9 cellular contexts compared by ENCODE assay signal in genomic region chrX:153928846-153929245, GRCh38. TPM values are rescaled to one million over a fixed set of nuclear protein-coding genes. Genes with fewer than 3 reads are reported as not detected.
DNase-seq lines count a peak whose midpoint lies in the region; ATAC-seq, FAIRE-seq and TF ChIP-seq lines count a peak whose summit lies in the region.
"Had no signal": no experiment of that assay in that cellular context is flagged by ENCODE, and none has a peak within 500 bp of the region (broad histone marks: within the 10 kb centered on the region; RNA-seq: fewer than 3 reads in every experiment).

No MANE protein-coding gene starts in this region.

- H3K4me3 Mint-ChIP-seq in stimulated activated naive CD8-positive, alpha-beta T cell treated with anti-CD3 and anti-CD28 coated beads, Interleukin-15, Interleukin-2, amounts not matched to agents 100 ng/mL and 50 ng/mL, for 24 hours = peak overlapping the region; percentile 86
- peak overlapping the region; percentile 79 for H3K4me3 Mint-ChIP-seq in activated CD8-positive, alpha-beta T cell treated with anti-CD3 and anti-CD28 coated beads for 36 hours

- H3K9ac ChIP-seq in HepG2 (ENCODE audit: insufficient read depth, low read depth, low read length) = no peak overlapping the region; the same call in 1 of the 2 replicates

- H3K9me3 ChIP-seq in HepG2 (ENCODE audit: low read length) = no peaks in the 10 kb centered on the region

- POLR2A ChIA-PET in activated CD8-positive, alpha-beta T cell treated with anti-CD3 and anti-CD28 coated beads for 36 hours (lab: Charles Lee) = interaction anchor here (0.9 to 9.8 kb wide), 4 partner anchors 10 to 40 kb away, joined by 3 to 130 read pairs (median 54); partner anchors contain the start of genes HCFC1, RENBP and TMEM187
- POLR2A ChIA-PET in HepG2 (lab: Yijun Ruan, JAX) = interaction anchor here (0.6 to 4.2 kb wide), 11 partner anchors 11 to 301 kb away, joined by 3 to 82 read pairs (median 4); partner anchors contain the start of genes HCFC1, IDH3G, IRAK1 and RENBP

- H3K9me3 Mint-ChIP-seq in stimulated activated naive CD8-positive, alpha-beta T cell treated with anti-CD3 and anti-CD28 coated beads, Interleukin-15, Interleukin-2, amounts not matched to agents 100 ng/mL and 50 ng/mL, for 24 hours = no peaks in the 10 kb centered on the region
- H3K9me3 Mint-ChIP-seq in activated CD8-positive, alpha-beta T cell treated with anti-CD3 and anti-CD28 coated beads for 36 hours = no peaks in the 10 kb centered on the region

- CTCF ChIA-PET in activated CD8-positive, alpha-beta T cell treated with anti-CD3 and anti-CD28 coated beads for 36 hours (lab: Charles Lee) = interaction anchor here (0.9 to 11.9 kb wide), 5 partner anchors 9 to 164 kb away, joined by 3 to 136 read pairs (median 4); partner anchors contain the start of genes PLXNB3 and RENBP
- CTCF ChIA-PET in HepG2 (lab: Yijun Ruan, JAX; ENCODE audit: low intra/inter-chr PET ratio, low total read pairs) = no interaction called here

- peak overlapping the region; percentile 27 for H3K4me2 ChIP-seq in HepG2 (ENCODE audit: low read depth, low read length)

- H2AFZ ChIP-seq in HepG2 (ENCODE audit: low read length) = no peak overlapping the region

- no peak overlapping the region for H3K27ac ChIP-seq in HepG2 (ENCODE audit: extremely low read length, insufficient read depth, low read length)

- WGBS in HepG2 (ENCODE audit: low lambda C conversion rate) = 64% methylated on average over 3 of the region's 9 CpGs

- H4K20me1 ChIP-seq in HepG2 (ENCODE audit: insufficient read depth, low read length) = no peaks in the 10 kb centered on the region

- no peak for DNase-seq in stimulated activated naive CD8-positive, alpha-beta T cell treated with anti-CD3 and anti-CD28 coated beads, Interleukin-15, Interleukin-2, amounts not matched to agents 100 U/mL and 50 U/mL, for 24 hours
- no peak for DNase-seq in activated CD8-positive, alpha-beta T cell treated with anti-CD3 and anti-CD28 coated beads for 36 hours
- DNase-seq in HepG2 (ENCODE audit: low spot score) (no peak), medulla oblongata (ENCODE audit: extremely low spot score) (no peak), GM20000 (ENCODE audit: low spot score) (no peak), urothelium cell line (ENCODE audit: low spot score) (no peak)

- H3K27ac Mint-ChIP-seq in stimulated activated naive CD8-positive, alpha-beta T cell treated with anti-CD3 and anti-CD28 coated beads, Interleukin-15, Interleukin-2, amounts not matched to agents 100 ng/mL and 50 ng/mL, for 24 hours = peak overlapping the region; percentile 83
- peak overlapping the region; percentile 78 for H3K27ac Mint-ChIP-seq in activated CD8-positive, alpha-beta T cell treated with anti-CD3 and anti-CD28 coated beads for 36 hours

- no peak for TF ChIP-seq POLR2A in HepG2 (IDR thresholded peaks at IDR 0.05; ENCODE audit: insufficient read depth in 1 of 2, low read depth in 2 of 2, low read length in 2 of 2)

- peaks cover 3% of the 10 kb centered on the region for H3K79me2 ChIP-seq in HepG2 (ENCODE audit: insufficient read depth, low read length)

- peaks cover 24% of the 10 kb centered on the region for H3K36me3 Mint-ChIP-seq in stimulated activated naive CD8-positive, alpha-beta T cell treated with anti-CD3 and anti-CD28 coated beads, Interleukin-15, Interleukin-2, amounts not matched to agents 100 ng/mL and 50 ng/mL, for 24 hours (ENCODE audit: low read depth)
- H3K36me3 Mint-ChIP-seq in activated CD8-positive, alpha-beta T cell treated with anti-CD3 and anti-CD28 coated beads for 36 hours (ENCODE audit: low read depth) = peaks cover 35% of the 10 kb centered on the region

- TF ChIP-seq EP300 in HepG2 (IDR thresholded peaks at IDR 0.05; ENCODE audit: low read depth in 2 of 2, low read length in 2 of 2) = no peak
- no peak for TF ChIP-seq EP300 in HepG2 (CRISPR knock-in tag; IDR thresholded peaks at IDR 0.05; ENCODE audit: borderline replicate concordance)

- no peak for TF ChIP-seq RAD21 in HepG2 (CRISPR knock-in tag; IDR thresholded peaks at IDR 0.05)

- peaks cover 15% of the 10 kb centered on the region for H3K4me1 Mint-ChIP-seq in stimulated activated naive CD8-positive, alpha-beta T cell treated with anti-CD3 and anti-CD28 coated beads, Interleukin-15, Interleukin-2, amounts not matched to agents 100 ng/mL and 50 ng/mL, for 24 hours (ENCODE audit: low read depth)
- peaks cover 21% of the 10 kb centered on the region for H3K4me1 Mint-ChIP-seq in activated CD8-positive, alpha-beta T cell treated with anti-CD3 and anti-CD28 coated beads for 36 hours (ENCODE audit: low read depth)

- ATAC-seq in stimulated activated naive CD8-positive, alpha-beta T cell treated with anti-CD3 and anti-CD28 coated beads, Interleukin-15, Interleukin-2, amounts not matched to agents 100 U/mL and 50 U/mL, for 24 hours = no peak
- no peak for ATAC-seq in activated CD8-positive, alpha-beta T cell treated with anti-CD3 and anti-CD28 coated beads for 36 hours
- ATAC-seq in HepG2 (no peak), GM19452 (IDR thresholded peaks at IDR 0.05; ENCODE audit: unreplicated experiment) (no peak)

- TF ChIP-seq CTCF in activated CD8-positive, alpha-beta T cell treated with anti-CD3 and anti-CD28 coated beads for 36 hours (IDR thresholded peaks at IDR 0.05) = no peak
- no peak for TF ChIP-seq CTCF in HepG2 (CRISPR knock-in tag; IDR thresholded peaks at IDR 0.05)
- no peak for TF ChIP-seq CTCF in GM20000 (IDR thresholded peaks at IDR 0.05; ENCODE audit: extremely low read depth, missing control alignments)

- BruUV-seq in HepG2 (replicated peaks; lab: Mats Ljungman, UMichigan) = no TSS peak

- in situ Hi-C loops in HepG2 (cut with HindIII; ENCODE audit: extremely low pct_ligation_motif_present, low pct_unique_long_range_greater_than_20kb) = no loop called here

- H3K27me3 ChIP-seq in HepG2 (ENCODE audit: control insufficient read depth in 1 of 2, insufficient read depth in 2 of 2, low read length in 2 of 2) = no peaks in the 10 kb centered on the region

- H3K4me3 ChIP-seq in HepG2 (replicated peaks in 1 of 3; ENCODE audit: insufficient read depth in 1 of 3, low read depth in 2 of 3, low read length in 3 of 3) = no peak overlapping the region; a peak in 1 of 6 replicates

- H3K27me3 Mint-ChIP-seq in stimulated activated naive CD8-positive, alpha-beta T cell treated with anti-CD3 and anti-CD28 coated beads, Interleukin-15, Interleukin-2, amounts not matched to agents 100 ng/mL and 50 ng/mL, for 24 hours = no peaks in the 10 kb centered on the region
- H3K27me3 Mint-ChIP-seq in activated CD8-positive, alpha-beta T cell treated with anti-CD3 and anti-CD28 coated beads for 36 hours = no peaks in the 10 kb centered on the region

- FAIRE-seq in HepG2 (lab: Jason Lieb, UNC) = no peak
- FAIRE-seq in urothelium cell line (lab: Jason Lieb, UNC) = no peak

- H3K4me1 ChIP-seq in HepG2 (ENCODE audit: insufficient read depth, low read length) = peaks cover 45% of the 10 kb centered on the region

- peaks cover 1 to 8% of the 10 kb centered on the region in 2 experiments; a peak in 1 of 5 replicates for H3K36me3 ChIP-seq in HepG2 (replicated peaks in 1 of 2; ENCODE audit: control insufficient read depth in 1 of 2, insufficient read depth in 2 of 2, low read length in 2 of 2)

- intact Hi-C loops in activated CD8-positive, alpha-beta T cell treated with anti-CD3 and anti-CD28 coated beads for 36 hours (cut with micrococcal nuclease) = loop anchor here (10.0 kb wide), 1 partner anchor 164 kb away; the partner anchor contains the start of gene PLXNB3
- intact Hi-C loops in HepG2 (cut with micrococcal nuclease; ENCODE audit: unreplicated experiment) = no loop called here

RNA-seq across cellular contexts. Expression of gene ARHGAP4, which starts 2.8 kb away (rescaled TPM):
- total RNA-seq in activated CD8-positive, alpha-beta T cell treated with anti-CD3 and anti-CD28 coated beads for 36 hours = 100 to 1,000 TPM; 128 to 130 TPM
- 0.64 TPM in 1 of 2 replicates, not detected in the other for total RNA-seq in HepG2 (2016; rRNA removed; fragmentation: Illumina TruSeq; extraction: Trizol)
- total RNA-seq in HepG2 (2016; cell fraction: cytosol; rRNA removed; fragmentation: Illumina TruSeq; extraction: Trizol; ENCODE audit: low read depth) = not detected in 2 replicates
- total RNA-seq in HepG2 (2016; cell fraction: insoluble cytoplasmic fraction; rRNA removed; fragmentation: Illumina TruSeq; extraction: Trizol) = 0.22 TPM in 1 of 2 replicates, not detected in the other
- 0.28 TPM in 1 of 2 replicates, not detected in the other for total RNA-seq in HepG2 (2016; cell fraction: membrane; rRNA removed; fragmentation: Illumina TruSeq; extraction: Trizol)
- 0.41 TPM in 1 of 2 replicates, not detected in the other for total RNA-seq in HepG2 (2016; cell fraction: nucleus; rRNA removed; fragmentation: Illumina TruSeq; extraction: Trizol)
- 0.57 and 1.1 TPM in 2 replicates for polyA plus RNA-seq in HepG2 (2011; rRNA removed)
- polyA plus RNA-seq in HepG2 (2011; cell fraction: cytosol; rRNA removed) = 0.10 and 0.19 TPM in 2 replicates
- polyA plus RNA-seq in HepG2 (2011; cell fraction: nucleus; rRNA removed) = 7.0 and 9.1 TPM in 2 replicates
- polyA plus RNA-seq in HepG2 (2012) = 0.35 and 0.59 TPM in 2 replicates
- not detected in 2 replicates for polyA plus RNA-seq in HepG2 (2016; cell fraction: cytosol; fragmentation: Illumina TruSeq; extraction: Trizol; ENCODE audit: low read depth)
- polyA plus RNA-seq in HepG2 (2016; cell fraction: insoluble cytoplasmic fraction; fragmentation: Illumina TruSeq; extraction: Trizol; ENCODE audit: low read depth) = not detected in 2 replicates
- polyA plus RNA-seq in HepG2 (2016; cell fraction: membrane; fragmentation: Illumina TruSeq; extraction: Trizol; ENCODE audit: low read depth) = not detected in 2 replicates
- 0.64 and 1.9 TPM in 2 replicates for polyA plus RNA-seq in HepG2 (2016; cell fraction: nucleus; fragmentation: Illumina TruSeq; extraction: Trizol; ENCODE audit: insufficient read depth, low read depth)
- 1.6 and 1.8 TPM in 2 replicates for polyA minus RNA-seq in HepG2 (2011; rRNA and poly(A)+ RNA removed; ENCODE audit: low replicate concordance)
- 1.1 TPM in 1 of 2 replicates, not detected in the other for polyA minus RNA-seq in HepG2 (2011; cell fraction: cytosol; rRNA and poly(A)+ RNA removed)
- polyA minus RNA-seq in HepG2 (2011; cell fraction: nucleus; rRNA and poly(A)+ RNA removed) = 1.2 and 2.8 TPM in 2 replicates

RNA-seq across cellular contexts. Expression of gene NAA10, which starts 6.0 kb away (rescaled TPM):
- total RNA-seq in activated CD8-positive, alpha-beta T cell treated with anti-CD3 and anti-CD28 coated beads for 36 hours = 100 to 1,000 TPM; 123 to 136 TPM
- 51.1 and 51.7 TPM in 2 replicates for total RNA-seq in HepG2 (2016; rRNA removed; fragmentation: Illumina TruSeq; extraction: Trizol)
- total RNA-seq in HepG2 (2016; cell fraction: cytosol; rRNA removed; fragmentation: Illumina TruSeq; extraction: Trizol; ENCODE audit: low read depth) = 55.8 and 62.5 TPM in 2 replicates
- 47.6 and 50.9 TPM in 2 replicates for total RNA-seq in HepG2 (2016; cell fraction: insoluble cytoplasmic fraction; rRNA removed; fragmentation: Illumina TruSeq; extraction: Trizol)
- 52.1 and 59.2 TPM in 2 replicates for total RNA-seq in HepG2 (2016; cell fraction: membrane; rRNA removed; fragmentation: Illumina TruSeq; extraction: Trizol)
- total RNA-seq in HepG2 (2016; cell fraction: nucleus; rRNA removed; fragmentation: Illumina TruSeq; extraction: Trizol) = 27.3 and 30.2 TPM in 2 replicates
- 49.1 and 49.2 TPM in 2 replicates for polyA plus RNA-seq in HepG2 (2011; rRNA removed)
- 61.9 and 80.7 TPM in 2 replicates for polyA plus RNA-seq in HepG2 (2011; cell fraction: cytosol; rRNA removed)
- polyA plus RNA-seq in HepG2 (2011; cell fraction: nucleus; rRNA removed) = 84.9 and 98.2 TPM in 2 replicates
- polyA plus RNA-seq in HepG2 (2012) = 45.4 and 52.3 TPM in 2 replicates
- 168 and 195 TPM in 2 replicates for polyA plus RNA-seq in HepG2 (2016; cell fraction: cytosol; fragmentation: Illumina TruSeq; extraction: Trizol; ENCODE audit: low read depth)
- 99.2 and 109 TPM in 2 replicates for polyA plus RNA-seq in HepG2 (2016; cell fraction: insoluble cytoplasmic fraction; fragmentation: Illumina TruSeq; extraction: Trizol; ENCODE audit: low read depth)
- polyA plus RNA-seq in HepG2 (2016; cell fraction: membrane; fragmentation: Illumina TruSeq; extraction: Trizol; ENCODE audit: low read depth) = 92.8 and 108 TPM in 2 replicates
- 92.2 and 97.8 TPM in 2 replicates for polyA plus RNA-seq in HepG2 (2016; cell fraction: nucleus; fragmentation: Illumina TruSeq; extraction: Trizol; ENCODE audit: insufficient read depth, low read depth)
- polyA minus RNA-seq in HepG2 (2011; rRNA and poly(A)+ RNA removed; ENCODE audit: low replicate concordance) = 30.3 and 98.8 TPM in 2 replicates
- 14.6 and 17.3 TPM in 2 replicates for polyA minus RNA-seq in HepG2 (2011; cell fraction: cytosol; rRNA and poly(A)+ RNA removed)
- polyA minus RNA-seq in HepG2 (2011; cell fraction: nucleus; rRNA and poly(A)+ RNA removed) = 23.7 and 25.0 TPM in 2 replicates

RNA-seq across cellular contexts. Expression of gene RENBP, which starts 15.6 kb away (rescaled TPM):
- 10 to 100 TPM; 14.3 to 15.8 TPM for total RNA-seq in activated CD8-positive, alpha-beta T cell treated with anti-CD3 and anti-CD28 coated beads for 36 hours
- total RNA-seq in HepG2 (2016; rRNA removed; fragmentation: Illumina TruSeq; extraction: Trizol) = 0.77 and 1.4 TPM in 2 replicates
- not detected in 2 replicates for total RNA-seq in HepG2 (2016; cell fraction: cytosol; rRNA removed; fragmentation: Illumina TruSeq; extraction: Trizol; ENCODE audit: low read depth)
- 0.48 and 1.3 TPM in 2 replicates for total RNA-seq in HepG2 (2016; cell fraction: insoluble cytoplasmic fraction; rRNA removed; fragmentation: Illumina TruSeq; extraction: Trizol)
- total RNA-seq in HepG2 (2016; cell fraction: membrane; rRNA removed; fragmentation: Illumina TruSeq; extraction: Trizol) = 0.31 and 0.34 TPM in 2 replicates
- total RNA-seq in HepG2 (2016; cell fraction: nucleus; rRNA removed; fragmentation: Illumina TruSeq; extraction: Trizol) = 0.78 and 1.4 TPM in 2 replicates
- 2.0 and 2.6 TPM in 2 replicates for polyA plus RNA-seq in HepG2 (2011; rRNA removed)
- polyA plus RNA-seq in HepG2 (2011; cell fraction: cytosol; rRNA removed) = 2.7 and 3.2 TPM in 2 replicates
- polyA plus RNA-seq in HepG2 (2011; cell fraction: nucleus; rRNA removed) = 7.0 and 9.2 TPM in 2 replicates
- polyA plus RNA-seq in HepG2 (2012) = 1.5 and 2.1 TPM in 2 replicates
- 0.29 and 0.48 TPM in 2 replicates for polyA plus RNA-seq in HepG2 (2016; cell fraction: cytosol; fragmentation: Illumina TruSeq; extraction: Trizol; ENCODE audit: low read depth)
- 0.72 and 1.8 TPM in 2 replicates for polyA plus RNA-seq in HepG2 (2016; cell fraction: insoluble cytoplasmic fraction; fragmentation: Illumina TruSeq; extraction: Trizol; ENCODE audit: low read depth)
- polyA plus RNA-seq in HepG2 (2016; cell fraction: membrane; fragmentation: Illumina TruSeq; extraction: Trizol; ENCODE audit: low read depth) = 0.16 and 0.45 TPM in 2 replicates
- 0.89 and 1.6 TPM in 2 replicates for polyA plus RNA-seq in HepG2 (2016; cell fraction: nucleus; fragmentation: Illumina TruSeq; extraction: Trizol; ENCODE audit: insufficient read depth, low read depth)
- 3.3 TPM in 1 of 2 replicates, not detected in the other for polyA minus RNA-seq in HepG2 (2011; rRNA and poly(A)+ RNA removed; ENCODE audit: low replicate concordance)
- polyA minus RNA-seq in HepG2 (2011; cell fraction: cytosol; rRNA and poly(A)+ RNA removed) = 0.53 and 1.5 TPM in 2 replicates
- 1.6 and 1.7 TPM in 2 replicates for polyA minus RNA-seq in HepG2 (2011; cell fraction: nucleus; rRNA and poly(A)+ RNA removed)

RNA-seq across cellular contexts. Expression of gene AVPR2, which starts 24.4 kb away (rescaled TPM):
- not detected for total RNA-seq in activated CD8-positive, alpha-beta T cell treated with anti-CD3 and anti-CD28 coated beads for 36 hours
- not detected in 2 replicates for total RNA-seq in HepG2 (2016; rRNA removed; fragmentation: Illumina TruSeq; extraction: Trizol)
- total RNA-seq in HepG2 (2016; cell fraction: cytosol; rRNA removed; fragmentation: Illumina TruSeq; extraction: Trizol; ENCODE audit: low read depth) = not detected in 2 replicates
- total RNA-seq in HepG2 (2016; cell fraction: insoluble cytoplasmic fraction; rRNA removed; fragmentation: Illumina TruSeq; extraction: Trizol) = not detected in 2 replicates
- not detected in 2 replicates for total RNA-seq in HepG2 (2016; cell fraction: membrane; rRNA removed; fragmentation: Illumina TruSeq; extraction: Trizol)
- not detected in 2 replicates for total RNA-seq in HepG2 (2016; cell fraction: nucleus; rRNA removed; fragmentation: Illumina TruSeq; extraction: Trizol)
- polyA plus RNA-seq in HepG2 (2011; rRNA removed) = not detected in 2 replicates
- polyA plus RNA-seq in HepG2 (2011; cell fraction: cytosol; rRNA removed) = not detected in 2 replicates
- polyA plus RNA-seq in HepG2 (2011; cell fraction: nucleus; rRNA removed) = not detected in 2 replicates
- polyA plus RNA-seq in HepG2 (2012) = not detected in 2 replicates
- not detected in 2 replicates for polyA plus RNA-seq in HepG2 (2016; cell fraction: cytosol; fragmentation: Illumina TruSeq; extraction: Trizol; ENCODE audit: low read depth)
- polyA plus RNA-seq in HepG2 (2016; cell fraction: insoluble cytoplasmic fraction; fragmentation: Illumina TruSeq; extraction: Trizol; ENCODE audit: low read depth) = not detected in 2 replicates
- not detected in 2 replicates for polyA plus RNA-seq in HepG2 (2016; cell fraction: membrane; fragmentation: Illumina TruSeq; extraction: Trizol; ENCODE audit: low read depth)
- not detected in 2 replicates for polyA plus RNA-seq in HepG2 (2016; cell fraction: nucleus; fragmentation: Illumina TruSeq; extraction: Trizol; ENCODE audit: insufficient read depth, low read depth)
- 0.18 and 0.87 TPM in 2 replicates for polyA minus RNA-seq in HepG2 (2011; rRNA and poly(A)+ RNA removed; ENCODE audit: low replicate concordance)
- polyA minus RNA-seq in HepG2 (2011; cell fraction: cytosol; rRNA and poly(A)+ RNA removed) = not detected in 2 replicates
- polyA minus RNA-seq in HepG2 (2011; cell fraction: nucleus; rRNA and poly(A)+ RNA removed) = not detected in 2 replicates
- total RNA-seq: Daoy had no signal

RNA-seq across cellular contexts. Expression of gene HCFC1, which starts 42.8 kb away (rescaled TPM):
- 100 to 1,000 TPM; 115 to 116 TPM for total RNA-seq in activated CD8-positive, alpha-beta T cell treated with anti-CD3 and anti-CD28 coated beads for 36 hours
- total RNA-seq in HepG2 (2016; rRNA removed; fragmentation: Illumina TruSeq; extraction: Trizol) = 17.8 and 24.0 TPM in 2 replicates
- total RNA-seq in HepG2 (2016; cell fraction: cytosol; rRNA removed; fragmentation: Illumina TruSeq; extraction: Trizol; ENCODE audit: low read depth) = 3.1 and 3.2 TPM in 2 replicates
- 18.3 and 20.3 TPM in 2 replicates for total RNA-seq in HepG2 (2016; cell fraction: insoluble cytoplasmic fraction; rRNA removed; fragmentation: Illumina TruSeq; extraction: Trizol)
- 11.9 and 12.8 TPM in 2 replicates for total RNA-seq in HepG2 (2016; cell fraction: membrane; rRNA removed; fragmentation: Illumina TruSeq; extraction: Trizol)
- 17.9 and 21.9 TPM in 2 replicates for total RNA-seq in HepG2 (2016; cell fraction: nucleus; rRNA removed; fragmentation: Illumina TruSeq; extraction: Trizol)
- 5.8 TPM in 2 replicates for polyA plus RNA-seq in HepG2 (2011; rRNA removed)
- polyA plus RNA-seq in HepG2 (2011; cell fraction: cytosol; rRNA removed) = 4.6 and 5.7 TPM in 2 replicates
- polyA plus RNA-seq in HepG2 (2011; cell fraction: nucleus; rRNA removed) = 27.7 and 34.4 TPM in 2 replicates
- 18.3 and 21.2 TPM in 2 replicates for polyA plus RNA-seq in HepG2 (2012)
- 2.2 and 2.6 TPM in 2 replicates for polyA plus RNA-seq in HepG2 (2016; cell fraction: cytosol; fragmentation: Illumina TruSeq; extraction: Trizol; ENCODE audit: low read depth)
- polyA plus RNA-seq in HepG2 (2016; cell fraction: insoluble cytoplasmic fraction; fragmentation: Illumina TruSeq; extraction: Trizol; ENCODE audit: low read depth) = 32.5 and 46.4 TPM in 2 replicates
- 7.0 and 9.4 TPM in 2 replicates for polyA plus RNA-seq in HepG2 (2016; cell fraction: membrane; fragmentation: Illumina TruSeq; extraction: Trizol; ENCODE audit: low read depth)
- 60.1 and 68.4 TPM in 2 replicates for polyA plus RNA-seq in HepG2 (2016; cell fraction: nucleus; fragmentation: Illumina TruSeq; extraction: Trizol; ENCODE audit: insufficient read depth, low read depth)
- polyA minus RNA-seq in HepG2 (2011; rRNA and poly(A)+ RNA removed; ENCODE audit: low replicate concordance) = 16.9 and 25.4 TPM in 2 replicates
- 17.9 and 19.6 TPM in 2 replicates for polyA minus RNA-seq in HepG2 (2011; cell fraction: cytosol; rRNA and poly(A)+ RNA removed)
- 10.3 and 14.4 TPM in 2 replicates for polyA minus RNA-seq in HepG2 (2011; cell fraction: nucleus; rRNA and poly(A)+ RNA removed)

Comparison
In these comparisons a context has a peak if more than half of its experiments do, and no peak if none do; other contexts are left out.
1. RNA of gene ARHGAP4, which starts 2.8 kb away (total RNA-seq): 128 to 130 TPM in activated CD8-positive, alpha-beta T cell treated with anti-CD3 and anti-CD28 coated beads for 36 hours; 0.22 to 0.64 TPM in HepG2; every median in the first group is over 10 times any median in the second.